In the genomic region with DNA sequence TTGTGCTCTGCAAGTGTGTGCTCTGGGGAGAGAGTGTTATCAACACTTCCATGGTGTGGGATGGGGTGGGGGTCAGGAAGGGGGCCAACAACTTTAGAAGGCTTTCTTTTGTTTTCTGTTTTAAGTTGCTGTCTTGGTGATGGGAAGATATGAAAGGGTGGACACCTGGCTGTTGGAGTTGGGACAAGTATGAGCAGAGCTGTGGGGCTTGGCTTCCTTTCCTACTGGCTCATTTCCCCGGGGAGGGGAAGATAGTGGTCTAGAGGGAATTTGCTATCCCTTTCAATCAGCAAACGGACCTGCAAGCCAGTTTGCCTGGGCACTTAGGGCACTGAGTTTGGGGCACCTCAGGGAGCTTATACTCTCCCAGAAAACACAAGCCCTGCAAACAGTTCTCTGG, we compare ENCODE assay signal across 1 cellular context.
TF ChIP-seq lines count a peak whose summit lies in the region.

No MANE protein-coding gene starts in this region.

TF ChIP-seq in K562, 482 proteins besides CTCF, POLR2A, EP300 and RAD21:
- TF ChIP-seq FOXJ2 (tag; IDR thresholded peaks at IDR 0.05) (peak; percentile 46; the same call in 1 of the 2 replicates), ZNF280A (IDR thresholded peaks at IDR 0.05; ENCODE audit: low read depth, partially characterized antibody) (no peak)
- TF ChIP-seq, protein P1, sequence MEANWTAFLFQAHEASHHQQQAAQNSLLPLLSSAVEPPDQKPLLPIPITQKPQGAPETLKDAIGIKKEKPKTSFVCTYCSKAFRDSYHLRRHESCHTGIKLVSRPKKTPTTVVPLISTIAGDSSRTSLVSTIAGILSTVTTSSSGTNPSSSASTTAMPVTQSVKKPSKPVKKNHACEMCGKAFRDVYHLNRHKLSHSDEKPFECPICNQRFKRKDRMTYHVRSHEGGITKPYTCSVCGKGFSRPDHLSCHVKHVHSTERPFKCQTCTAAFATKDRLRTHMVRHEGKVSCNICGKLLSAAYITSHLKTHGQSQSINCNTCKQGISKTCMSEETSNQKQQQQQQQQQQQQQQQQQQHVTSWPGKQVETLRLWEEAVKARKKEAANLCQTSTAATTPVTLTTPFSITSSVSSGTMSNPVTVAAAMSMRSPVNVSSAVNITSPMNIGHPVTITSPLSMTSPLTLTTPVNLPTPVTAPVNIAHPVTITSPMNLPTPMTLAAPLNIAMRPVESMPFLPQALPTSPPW (CRISPR knock-in tag; IDR thresholded peaks at IDR 0.05) = peak; percentile 36; the same call in 1 of the 2 replicates
